In genomic region chr15:38564557-38565286, GRCh38 we compare ENCODE assay signal across 8 cellular contexts. TPM values are rescaled to one million over a fixed set of nuclear protein-coding genes. Genes with fewer than 3 reads are reported as not detected.
DNase-seq lines count a peak whose midpoint lies in the region; ATAC-seq and TF ChIP-seq lines count a peak whose summit lies in the region.

Gene RASGRP1 (minus strand): TSS chr15:38564814. CDS start chr15:38564628, 186 bp downstream.

- H3K4me2 ChIP-seq in KMS-11: peak within 1 kb of the TSS; percentile 53; the same call in 1 of the 2 replicates

- H3K4me3 Mint-ChIP-seq in WTC11: peak within 1 kb of the TSS; percentile 74

- peak within 1 kb of the TSS; percentile 79 for H3K9ac ChIP-seq in KMS-11

- CTCF ChIA-PET in WTC11 (lab: Charles Lee): interaction anchor here (0.7 to 4.3 kb wide), 54 partner anchors 9 to 977 kb away, joined by 3 to 93 read pairs (median 6); partner anchors contain the start of gene FAM98B

- no peaks in the 10 kb centered on the region for H3K36me3 Mint-ChIP-seq in WTC11

- H3K27ac ChIP-seq in KMS-11: peak within 1 kb of the TSS; percentile 25; the same call in 1 of the 2 replicates

- peak within 1 kb of the TSS; percentile 89 for H2AFZ ChIP-seq in KMS-11 (ENCODE audit: low read depth)

- DNase-seq in GM12864 (ENCODE audit: low read depth) (no peak), WTC11 (ENCODE audit: low spot score) (peak; percentile 80), cardiac fibroblast (ENCODE audit: low read depth in 2 of 2) (peak; percentile 37 to 46), left lobe of liver (ENCODE audit: low spot score) (peak; percentile 57), cortex of kidney (lab: John Stamatoyannopoulos, UW) (no peak)
- peak; percentile 86 for DNase-seq in stimulated activated CD4-positive, alpha-beta T cell treated with anti-CD3 and anti-CD28 coated beads, Interleukin-4, amount 100 ng/mL, for 1 hour

- H3K4me3 ChIP-seq in GM12864 (ENCODE audit: low read depth, low read length) (peak within 1 kb of the TSS; percentile 56), KMS-11 (IDR thresholded peaks at IDR 0.05; ENCODE audit: insufficient read depth, low read depth, low read length) (no peak within 1 kb of the TSS), cardiac fibroblast (replicated peaks in 1 of 2; ENCODE audit: low read depth in 2 of 2, low read length in 2 of 2) (peak within 1 kb of the TSS; percentile 41 to 49)

- H3K27me3 ChIP-seq in KMS-11 (ENCODE audit: insufficient read depth, low read depth): no peaks in the 10 kb centered on the region

- H3K9me3 Mint-ChIP-seq in WTC11: no peaks in the 10 kb centered on the region

- POLR2A ChIA-PET in WTC11 (lab: Charles Lee): interaction anchor here (1.0 to 1.1 kb wide), 2 partner anchors 111 to 126 kb away, joined by 3 to 5 read pairs; partner anchors contain the start of gene FAM98B

- H3K4me1 ChIP-seq in KMS-11 (ENCODE audit: low read depth, poor library complexity, severe bottlenecking): peaks cover 3% of the 10 kb centered on the region

- peaks cover 37% of the 10 kb centered on the region for H3K27me3 Mint-ChIP-seq in WTC11 (ENCODE audit: low read depth)

- H3K27ac Mint-ChIP-seq in WTC11: no peak within 1 kb of the TSS

- no peaks in the 10 kb centered on the region for H3K36me3 ChIP-seq in KMS-11 (ENCODE audit: insufficient read depth)

- no peaks in the 10 kb centered on the region for H4K20me1 ChIP-seq in KMS-11 (ENCODE audit: insufficient read depth)

- H3K4me1 Mint-ChIP-seq in WTC11: peaks cover 15% of the 10 kb centered on the region

- no peaks in the 10 kb centered on the region for H3K79me2 ChIP-seq in KMS-11 (ENCODE audit: insufficient read depth, low read depth)

- ATAC-seq in GM21737 (IDR thresholded peaks at IDR 0.05; ENCODE audit: unreplicated experiment) (peak; percentile 65), WTC11 (peak; percentile 76), left lobe of liver (peak; percentile 85)

- TF ChIP-seq CTCF in GM12864 (IDR thresholded peaks at IDR 0.05; ENCODE audit: low read depth, low read length, missing control alignments) (peak; percentile 48), KMS-11 (conservative IDR thresholded peaks at IDR 0.05; ENCODE audit: low read depth, low read length) (no peak), WTC11 (IDR thresholded peaks at IDR 0.05) (no peak), cardiac fibroblast (IDR thresholded peaks at IDR 0.05; ENCODE audit: low read depth, low read length) (no peak)

TF ChIP-seq in WTC11, 78 proteins besides CTCF, POLR2A, EP300 and RAD21 (continues in another document):
- peak; percentile 72 for TF ChIP-seq USF2 (CRISPR knock-in tag; IDR thresholded peaks at IDR 0.05)
- no peak for TF ChIP-seq ZNF263 (CRISPR knock-in tag; IDR thresholded peaks at IDR 0.05; ENCODE audit: low read depth)
- TF ChIP-seq ELF4 (CRISPR knock-in tag; IDR thresholded peaks at IDR 0.05; ENCODE audit: low read depth): no peak
- TF ChIP-seq CDX4 (CRISPR knock-in tag; IDR thresholded peaks at IDR 0.05; ENCODE audit: borderline replicate concordance): no peak
- no peak for TF ChIP-seq TCF7 (CRISPR knock-in tag; IDR thresholded peaks at IDR 0.05; ENCODE audit: low read depth)
- no peak for TF ChIP-seq ATF2 (CRISPR knock-in tag; IDR thresholded peaks at IDR 0.05; ENCODE audit: borderline replicate concordance, low read depth)
- no peak for TF ChIP-seq AFF4 (CRISPR knock-in tag; IDR thresholded peaks at IDR 0.05; ENCODE audit: borderline replicate concordance)
- TF ChIP-seq ZNF512 (CRISPR knock-in tag; IDR thresholded peaks at IDR 0.05; ENCODE audit: borderline replicate concordance): no peak
- no peak for TF ChIP-seq GABPB1 (CRISPR knock-in tag; IDR thresholded peaks at IDR 0.05)
- peak; percentile 77; the same call in 1 of the 2 replicates for TF ChIP-seq E2F1 (CRISPR knock-in tag; IDR thresholded peaks at IDR 0.05)
- no peak for TF ChIP-seq ZSCAN18 (CRISPR knock-in tag; IDR thresholded peaks at IDR 0.05)

RNA-seq across cellular contexts. Expression of gene RASGRP1, which starts in this region (rescaled TPM):
- 2.7 to 2.8 TPM (median 2.7 TPM) in 3 replicates for total RNA-seq in WTC11 (2021)
- 0.28 TPM for total RNA-seq in left lobe of liver

Comparison
In these comparisons a context has a peak if more than half of its experiments do, and no peak if none do; other contexts are left out.
1. Peak in DNase-seq and ATAC-seq in left lobe of liver; RNA of the gene not detected or under 1 TPM.
2. DNase-seq: peak in WTC11 (single experiment), cardiac fibroblast (2 of 2) and stimulated activated CD4-positive, alpha-beta T cell treated with anti-CD3 and anti-CD28 coated beads, Interleukin-4, amount 100 ng/mL, for 1 hour (single experiment); none in GM12864 (single experiment) and cortex of kidney (single experiment).
3. Peak in every context shown above with its lines, with median percentiles within 50 percentile points of each other: ATAC-seq.